8 cellular contexts compared by ENCODE assay signal in the genomic region with DNA sequence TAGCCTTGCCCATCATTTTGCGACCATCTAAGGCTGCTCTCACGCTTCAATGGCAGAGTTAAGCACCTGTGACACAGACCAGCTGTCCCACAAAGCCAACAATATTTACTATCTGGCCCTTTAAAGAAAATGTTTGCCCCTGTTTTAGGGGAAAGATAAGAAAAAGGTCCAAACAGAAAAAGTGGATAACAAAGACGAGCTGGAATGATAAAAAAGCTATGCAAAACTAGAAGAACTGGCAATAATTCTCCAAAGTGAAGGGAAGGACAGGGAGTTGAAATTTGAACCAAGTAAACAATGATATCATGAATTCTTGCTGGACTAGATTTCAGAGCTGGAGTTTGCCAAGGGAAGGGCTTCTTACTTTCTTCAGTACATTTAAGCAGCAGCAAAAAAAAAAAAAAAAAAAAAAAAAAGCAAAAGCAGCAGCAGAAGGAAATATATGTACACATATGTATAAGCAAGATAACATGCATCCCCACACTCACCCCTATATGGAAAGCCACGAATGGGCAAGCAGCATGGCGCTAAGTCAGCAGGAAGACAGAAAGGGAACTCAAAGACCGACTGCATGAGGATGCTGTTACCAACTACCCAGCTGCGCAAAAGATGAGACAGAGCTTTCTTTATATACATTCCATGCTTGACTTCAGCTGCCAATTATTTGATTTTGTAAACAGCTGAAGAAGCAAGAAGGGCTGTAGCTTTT. TPM values are rescaled to one million over a fixed set of nuclear protein-coding genes. Genes with fewer than 3 reads are reported as not detected.
DNase-seq lines count a peak whose midpoint lies in the region; ATAC-seq and TF ChIP-seq lines count a peak whose summit lies in the region.

No MANE protein-coding gene starts in this region.

- H2AFZ ChIP-seq in mesenchymal stem cell (ENCODE audit: low read depth, low read length) = no peak overlapping the region

- H4K91ac ChIP-seq in mesenchymal stem cell (ENCODE audit: low read length) = no peak overlapping the region

- H3K18ac ChIP-seq in mesenchymal stem cell (ENCODE audit: low read depth in 1 of 2, low read length in 2 of 2) = no peak overlapping the region

- no peak overlapping the region for H3K23ac ChIP-seq in mesenchymal stem cell (ENCODE audit: low read length in 2 of 2)

- H3K14ac ChIP-seq in mesenchymal stem cell (ENCODE audit: low read length in 2 of 2) = no peak overlapping the region

- no peaks in the 10 kb centered on the region for H3K79me1 ChIP-seq in mesenchymal stem cell (replicated peaks; ENCODE audit: low read length, poor library complexity, severe bottlenecking)

- peaks cover 13% of the 10 kb centered on the region for H3K36me3 ChIP-seq in adipocyte (ENCODE audit: control insufficient read depth, insufficient read depth, low read length, severe bottlenecking)
- peaks cover 7 to 14% of the 10 kb centered on the region in 2 experiments for H3K36me3 ChIP-seq in mesenchymal stem cell (ENCODE audit: control insufficient read depth in 1 of 2, insufficient read depth in 2 of 2, low read depth in 1 of 2, low read length in 2 of 2)

- H3K4me3 ChIP-seq in adipocyte (ENCODE audit: low read length) = no peak overlapping the region
- no peak overlapping the region for H3K4me3 ChIP-seq in mesenchymal stem cell (ENCODE audit: insufficient read depth in 1 of 2, low read depth in 1 of 2, low read length in 2 of 2)

- H3K9ac ChIP-seq in adipocyte (ENCODE audit: low read length) (no peak overlapping the region), mesenchymal stem cell (ENCODE audit: low read length) (peak overlapping the region; percentile 13)

- H3K4me2 ChIP-seq in mesenchymal stem cell (ENCODE audit: low read length, poor library complexity, severe bottlenecking) = no peak overlapping the region

- no peak overlapping the region for H4K8ac ChIP-seq in mesenchymal stem cell (ENCODE audit: low read length)

- DNase-seq in AG09319 (ENCODE audit: extremely low read depth, low read depth) (peak; percentile 67), HCEC 1CT (peak; percentile 47), adipocyte (ENCODE audit: low read depth) (peak; percentile 71), mesenchymal stem cell (peak; percentile 74), HPDE6-E6E7 (ENCODE audit: extremely low spot score) (no peak), NCI-H82 (lab: John Stamatoyannopoulos, UW) (no peak)

- ATAC-seq in HG03095 (IDR thresholded peaks at IDR 0.05; ENCODE audit: unreplicated experiment) (no peak), GM21515 (IDR thresholded peaks at IDR 0.05; ENCODE audit: unreplicated experiment) (no peak)

- TF ChIP-seq CTCF in AG09319 (IDR thresholded peaks at IDR 0.05; ENCODE audit: low read depth, low read length) = no peak

- no peak overlapping the region for H2BK12ac ChIP-seq in mesenchymal stem cell (ENCODE audit: low read length in 2 of 2)

- H2AK5ac ChIP-seq in mesenchymal stem cell (ENCODE audit: low read length, severe bottlenecking) = no peak overlapping the region

- H3K9me3 ChIP-seq in adipocyte (ENCODE audit: control insufficient read depth, low read length) = no peaks in the 10 kb centered on the region
- H3K9me3 ChIP-seq in mesenchymal stem cell (ENCODE audit: control insufficient read depth, low read length) = no peaks in the 10 kb centered on the region

- H2BK120ac ChIP-seq in mesenchymal stem cell (ENCODE audit: low read depth, low read length) = no peak overlapping the region

- 55% methylated on average over 3 of the region's 7 CpGs for WGBS in mesenchymal stem cell

- H3K27me3 ChIP-seq in adipocyte (replicated peaks; ENCODE audit: control insufficient read depth, insufficient read depth, low read length) (no peaks in the 10 kb centered on the region), mesenchymal stem cell (ENCODE audit: control insufficient read depth in 1 of 2, insufficient read depth in 1 of 2, low read length in 2 of 2) (no peaks in the 10 kb centered on the region)

- H3K4me1 ChIP-seq in adipocyte (ENCODE audit: control insufficient read depth, insufficient read depth, low read length) (peaks cover 21% of the 10 kb centered on the region), mesenchymal stem cell (ENCODE audit: control insufficient read depth, insufficient read depth, low read depth, low read length) (peaks cover 5% of the 10 kb centered on the region)

- no peak overlapping the region for H2BK5ac ChIP-seq in mesenchymal stem cell (ENCODE audit: low read depth, low read length, poor library complexity, severe bottlenecking)

- H3K4ac ChIP-seq in mesenchymal stem cell (ENCODE audit: low read depth in 1 of 2, low read length in 2 of 2) = no peak overlapping the region

- no peak overlapping the region for H2BK15ac ChIP-seq in mesenchymal stem cell (ENCODE audit: low read depth, poor library complexity, severe bottlenecking)

- peak overlapping the region; percentile 28 for H3K27ac ChIP-seq in mesenchymal stem cell (ENCODE audit: low read length, poor library complexity, severe bottlenecking)

RNA-seq across cellular contexts. Expression of a gene that starts 12.4 kb away (rescaled TPM):
- polyA plus RNA-seq in mesenchymal stem cell (2013, experiment 1 of 2) = 6.8 TPM
- 8.0 TPM for polyA plus RNA-seq in mesenchymal stem cell (2013, experiment 2 of 2)

RNA-seq across cellular contexts. Expression of a gene that starts 12.6 kb away (rescaled TPM):
- polyA plus RNA-seq in mesenchymal stem cell (2013, experiment 1 of 2) = 9.2 TPM
- polyA plus RNA-seq in mesenchymal stem cell (2013, experiment 2 of 2) = 7.8 TPM

RNA-seq across cellular contexts. Expression of a gene that starts 33.0 kb away (rescaled TPM):
- polyA plus RNA-seq in mesenchymal stem cell (2013, experiment 1 of 2) = 23.9 TPM
- 25.8 TPM for polyA plus RNA-seq in mesenchymal stem cell (2013, experiment 2 of 2)

Comparison
In these comparisons a context has a peak if more than half of its experiments do, and no peak if none do; other contexts are left out.
1. DNase-seq: peak in AG09319 (single experiment), HCEC 1CT (single experiment), adipocyte (single experiment) and mesenchymal stem cell (single experiment); none in HPDE6-E6E7 (single experiment) and NCI-H82 (single experiment).